17 cellular contexts compared by ENCODE assay signal in the genomic region with DNA sequence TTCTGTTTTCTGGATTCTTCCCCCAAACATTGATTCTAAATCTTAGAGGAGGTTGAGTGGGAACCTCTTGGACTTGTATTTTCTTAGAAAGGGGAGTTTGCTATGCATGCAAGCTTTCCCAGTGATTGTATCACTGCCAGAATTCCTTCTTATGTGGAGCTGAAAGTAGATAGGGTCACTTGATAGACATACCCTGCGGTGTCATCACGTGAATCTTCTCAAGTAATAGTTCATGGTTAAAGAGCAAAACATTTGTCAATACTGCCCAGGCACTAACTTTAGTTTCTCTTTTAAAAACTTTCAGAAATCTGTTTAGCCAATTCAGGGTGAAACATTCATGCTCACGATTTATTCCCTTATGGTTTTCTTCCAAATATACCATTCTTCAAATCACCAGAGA. TPM values are rescaled to one million over a fixed set of nuclear protein-coding genes. Genes with fewer than 3 reads are reported as not detected.
DNase-seq lines count a peak whose midpoint lies in the region; ATAC-seq and TF ChIP-seq lines count a peak whose summit lies in the region.
"Had no signal": no experiment of that assay in that cellular context is flagged by ENCODE, and none has a peak within 500 bp of the region (broad histone marks: within the 10 kb centered on the region; RNA-seq: fewer than 3 reads in every experiment).

No MANE protein-coding gene starts in this region.

- no peaks in the 10 kb centered on the region for H3K9me3 Mint-ChIP-seq in activated T-cell treated with anti-CD3 and anti-CD28 coated beads, Interleukin-2, amount 50 U/mL, for 24 hours
- peaks cover 3% of the 10 kb centered on the region for H3K9me3 Mint-ChIP-seq in activated T-helper 1 cell treated with anti-CD3 and anti-CD28 coated beads, Interleukin-12 subunit alpha, Interleukin-12 subunit beta, Interleukin-2, Interleukin-4 antibody, amounts not matched to agents 30 ng/mL and 10 ng/mL and 1 ng/mL, durations not matched to agents 14 hours and 24 hours and 36 hours
- H3K9me3 Mint-ChIP-seq in stimulated activated naive B cell treated with anti-CD40 and anti-IgM and Interleukin-4, amounts not matched to agents 10 μg/mL and 1 μg/mL and 100 μg/mL, for 72 hours = no peaks in the 10 kb centered on the region
- H3K9me3 Mint-ChIP-seq: neural progenitor cell had no signal

- CTCF ChIA-PET in HEK293 (lab: Yijun Ruan, JAX) = interaction anchor here (0.6 to 1.9 kb wide), 4 partner anchors 12 to 90 kb away, joined by 3 to 15 read pairs (median 5); no protein-coding TSS in a partner anchor

- peaks cover 28 to 30% of the 10 kb centered on the region in 2 experiments for H3K36me3 ChIP-seq in HEK293 (ENCODE audit: control insufficient read depth in 2 of 2, insufficient read depth in 1 of 2, low read length in 2 of 2)
- peaks cover 0 to 5% (median 0%) of the 10 kb centered on the region in 4 donors for H3K36me3 ChIP-seq in upper lobe of left lung
- H3K36me3 ChIP-seq: gastroesophageal sphincter, neural progenitor cell, right atrium auricular region, thoracic aorta had no signal

- DNase-seq in activated T-cell treated with anti-CD3 and anti-CD28 coated beads, Interleukin-2, amount 50 U/mL, for 24 hours = no peak
- DNase-seq in activated T-cell treated with anti-CD3 and anti-CD28 coated beads, Interleukin-2, amount 50 U/mL, for 48 hours = no peak
- DNase-seq in activated T-helper 1 cell treated with anti-CD3 and anti-CD28 coated beads, Interleukin-12 subunit alpha, Interleukin-12 subunit beta, Interleukin-2, Interleukin-4 antibody, amounts not matched to agents 30 ng/mL and 10 ng/mL and 1 ng/mL, durations not matched to agents 14 hours and 24 hours and 36 hours (ENCODE audit: low spot score) = no peak
- DNase-seq in stimulated activated naive B cell treated with anti-CD40 and anti-IgM and Interleukin-4, amounts not matched to agents 10 μg/mL and 1 μg/mL and 100 μg/mL, for 72 hours = no peak
- DNase-seq in occipital lobe (lab: John Stamatoyannopoulos, UW) (no peak), upper lobe of left lung (no peak), right cardiac atrium (no peak)
- DNase-seq: cerebellar nuclear complex, DMS153, KG1, NCI-H1417 treated with DMSO at 0.1 percent for 48 hours had no signal

- H3K27me3 Mint-ChIP-seq in activated T-cell treated with anti-CD3 and anti-CD28 coated beads, Interleukin-2, amount 50 U/mL, for 24 hours = no peaks in the 10 kb centered on the region
- no peaks in the 10 kb centered on the region for H3K27me3 Mint-ChIP-seq in activated T-helper 1 cell treated with anti-CD3 and anti-CD28 coated beads, Interleukin-12 subunit alpha, Interleukin-12 subunit beta, Interleukin-2, Interleukin-4 antibody, amounts not matched to agents 30 ng/mL and 10 ng/mL and 1 ng/mL, durations not matched to agents 14 hours and 24 hours and 36 hours (ENCODE audit: insufficient read depth)
- H3K27me3 Mint-ChIP-seq in stimulated activated naive B cell treated with anti-CD40 and anti-IgM and Interleukin-4, amounts not matched to agents 10 μg/mL and 1 μg/mL and 100 μg/mL, for 72 hours = no peaks in the 10 kb centered on the region

- no peak for TF ChIP-seq EP300 in upper lobe of left lung (IDR thresholded peaks at IDR 0.05)

- no peak overlapping the region for H3K4me3 Mint-ChIP-seq in activated T-cell treated with anti-CD3 and anti-CD28 coated beads, Interleukin-2, amount 50 U/mL, for 24 hours
- H3K4me3 Mint-ChIP-seq in activated T-helper 1 cell treated with anti-CD3 and anti-CD28 coated beads, Interleukin-12 subunit alpha, Interleukin-12 subunit beta, Interleukin-2, Interleukin-4 antibody, amounts not matched to agents 30 ng/mL and 10 ng/mL and 1 ng/mL, durations not matched to agents 14 hours and 24 hours and 36 hours = peak overlapping the region; percentile 56
- H3K4me3 Mint-ChIP-seq in stimulated activated naive B cell treated with anti-CD40 and anti-IgM and Interleukin-4, amounts not matched to agents 10 μg/mL and 1 μg/mL and 100 μg/mL, for 72 hours = no peak overlapping the region
- H3K4me3 Mint-ChIP-seq: neural progenitor cell had no signal

- WGBS in upper lobe of left lung, 2 donors = 76 to 96% methylated on average over 3 of the region's 3 CpGs
- 77% methylated on average over 3 of the region's 3 CpGs for WGBS in right cardiac atrium

- intact Hi-C loops in activated T-helper 1 cell treated with anti-CD3 and anti-CD28 coated beads, Interleukin-12 subunit alpha, Interleukin-12 subunit beta, Interleukin-2, Interleukin-4 antibody, amounts not matched to agents 30 ng/mL and 10 ng/mL and 1 ng/mL, durations not matched to agents 14 hours and 24 hours and 36 hours (cut with micrococcal nuclease) = no loop called here
- intact Hi-C loops in right cardiac atrium (cut with DNase I) = no loop called here

- H3K9me3 ChIP-seq in HEK293 (ENCODE audit: control insufficient read depth, insufficient read depth, low read depth, low read length) = no peaks in the 10 kb centered on the region
- no peaks in the 10 kb centered on the region for H3K9me3 ChIP-seq in upper lobe of left lung
- no peaks in the 10 kb centered on the region for H3K9me3 ChIP-seq in right cardiac atrium (ENCODE audit: control insufficient read depth, low read length)
- H3K9me3 ChIP-seq: gastroesophageal sphincter, right atrium auricular region, thoracic aorta had no signal

- peaks cover 43% of the 10 kb centered on the region for H3K4me1 ChIP-seq in HEK293 (ENCODE audit: control insufficient read depth, insufficient read depth, low read length)
- H3K4me1 ChIP-seq in upper lobe of left lung = peaks cover under 1 to 20% (median 10%) of the 10 kb centered on the region in 4 donors
- H3K4me1 ChIP-seq in right cardiac atrium (ENCODE audit: control insufficient read depth, insufficient read depth, low read length) = no peaks in the 10 kb centered on the region
- H3K4me1 ChIP-seq: right atrium auricular region had no signal

- peaks cover 41% of the 10 kb centered on the region for H3K36me3 Mint-ChIP-seq in activated T-cell treated with anti-CD3 and anti-CD28 coated beads, Interleukin-2, amount 50 U/mL, for 24 hours (ENCODE audit: low read depth)
- peaks cover 29% of the 10 kb centered on the region for H3K36me3 Mint-ChIP-seq in activated T-helper 1 cell treated with anti-CD3 and anti-CD28 coated beads, Interleukin-12 subunit alpha, Interleukin-12 subunit beta, Interleukin-2, Interleukin-4 antibody, amounts not matched to agents 30 ng/mL and 10 ng/mL and 1 ng/mL, durations not matched to agents 14 hours and 24 hours and 36 hours (ENCODE audit: low read depth)
- H3K36me3 Mint-ChIP-seq in stimulated activated naive B cell treated with anti-CD40 and anti-IgM and Interleukin-4, amounts not matched to agents 10 μg/mL and 1 μg/mL and 100 μg/mL, for 72 hours = peaks cover 27 to 35% of the 10 kb centered on the region in 2 donors

- no peak for TF ChIP-seq POLR2A in upper lobe of left lung (IDR thresholded peaks at IDR 0.05)

- POLR2A ChIA-PET in HEK293 (lab: Yijun Ruan, JAX) = interaction anchor here (0.7 to 3.5 kb wide), 18 partner anchors 9 to 363 kb away, joined by 3 to 34 read pairs (median 5); no protein-coding TSS in a partner anchor

- peak overlapping the region; percentile 85 for H3K27ac Mint-ChIP-seq in activated T-cell treated with anti-CD3 and anti-CD28 coated beads, Interleukin-2, amount 50 U/mL, for 24 hours
- peak overlapping the region; percentile 70 for H3K27ac Mint-ChIP-seq in activated T-helper 1 cell treated with anti-CD3 and anti-CD28 coated beads, Interleukin-12 subunit alpha, Interleukin-12 subunit beta, Interleukin-2, Interleukin-4 antibody, amounts not matched to agents 30 ng/mL and 10 ng/mL and 1 ng/mL, durations not matched to agents 14 hours and 24 hours and 36 hours
- peak overlapping the region; percentile 75 for H3K27ac Mint-ChIP-seq in stimulated activated naive B cell treated with anti-CD40 and anti-IgM and Interleukin-4, amounts not matched to agents 10 μg/mL and 1 μg/mL and 100 μg/mL, for 72 hours
- H3K27ac Mint-ChIP-seq: neural progenitor cell had no signal

- no peak for ATAC-seq in stimulated activated naive B cell treated with anti-CD40 and anti-IgM and Interleukin-4, amounts not matched to agents 10 μg/mL and 1 μg/mL and 100 μg/mL, for 72 hours (replicated peaks)
- ATAC-seq in upper lobe of left lung (ENCODE audit: low FRiP score in 2 of 2) (no peak), right cardiac atrium (no peak)
- ATAC-seq: gastroesophageal sphincter had no signal

- no peak overlapping the region for H3K4me3 ChIP-seq in HEK293 (ENCODE audit: low read depth, low read length)
- H3K4me3 ChIP-seq in upper lobe of left lung = no peak overlapping the region
- no peak overlapping the region for H3K4me3 ChIP-seq in right cardiac atrium (ENCODE audit: low read length)
- H3K4me3 ChIP-seq: gastroesophageal sphincter, neural progenitor cell, right atrium auricular region, thoracic aorta had no signal

- no peak for TF ChIP-seq CTCF in HEK293 (tag by site-specific recombination; IDR thresholded peaks at IDR 0.05)
- no peak for TF ChIP-seq CTCF in upper lobe of left lung (IDR thresholded peaks at IDR 0.05)

- peaks cover 74% of the 10 kb centered on the region for H3K4me1 Mint-ChIP-seq in activated T-cell treated with anti-CD3 and anti-CD28 coated beads, Interleukin-2, amount 50 U/mL, for 24 hours (ENCODE audit: low read depth)
- peaks cover 80% of the 10 kb centered on the region for H3K4me1 Mint-ChIP-seq in activated T-helper 1 cell treated with anti-CD3 and anti-CD28 coated beads, Interleukin-12 subunit alpha, Interleukin-12 subunit beta, Interleukin-2, Interleukin-4 antibody, amounts not matched to agents 30 ng/mL and 10 ng/mL and 1 ng/mL, durations not matched to agents 14 hours and 24 hours and 36 hours (ENCODE audit: low read depth)
- H3K4me1 Mint-ChIP-seq in stimulated activated naive B cell treated with anti-CD40 and anti-IgM and Interleukin-4, amounts not matched to agents 10 μg/mL and 1 μg/mL and 100 μg/mL, for 72 hours = peaks cover 51 to 67% of the 10 kb centered on the region in 2 donors

- no peaks in the 10 kb centered on the region for H3K27me3 ChIP-seq in upper lobe of left lung
- no peaks in the 10 kb centered on the region for H3K27me3 ChIP-seq in right cardiac atrium (ENCODE audit: control insufficient read depth, insufficient read depth)

- peak overlapping the region; percentile 33; the same call in 1 of the 2 replicates for H3K27ac ChIP-seq in HEK293 (ENCODE audit: extremely low read depth, low read depth, low read length)
- H3K27ac ChIP-seq in upper lobe of left lung = no peak overlapping the region
- H3K27ac ChIP-seq in right cardiac atrium (ENCODE audit: low read length) = no peak overlapping the region
- H3K27ac ChIP-seq: gastroesophageal sphincter, neural progenitor cell, right atrium auricular region, thoracic aorta, VCaP had no signal

RNA-seq across cellular contexts. Expression of a gene that starts 6.4 kb away (rescaled TPM):
- total RNA-seq in activated T-helper 1 cell treated with anti-CD3 and anti-CD28 coated beads, Interleukin-12 subunit alpha, Interleukin-12 subunit beta, Interleukin-2, Interleukin-4 antibody, amounts not matched to agents 30 ng/mL and 10 ng/mL and 1 ng/mL, durations not matched to agents 14 hours and 24 hours and 36 hours = 57.2 and 59.5 TPM in 2 replicates
- total RNA-seq in occipital lobe (1.4 TPM), upper lobe of left lung (1 to 10 TPM in 4 of 6 donors, under 1 TPM in 1, not detected in 1; 0.67 to 5.5 (median 4.4) TPM), right cardiac atrium (under 1 TPM in 2 of 4 donors, not detected in 2; 0.22 to 0.24 TPM)
- 0.18 TPM for polyA plus RNA-seq in right cardiac atrium
- total RNA-seq: thoracic aorta had no signal
